ENCODE assay signal across 34 cellular contexts in the genomic region with DNA sequence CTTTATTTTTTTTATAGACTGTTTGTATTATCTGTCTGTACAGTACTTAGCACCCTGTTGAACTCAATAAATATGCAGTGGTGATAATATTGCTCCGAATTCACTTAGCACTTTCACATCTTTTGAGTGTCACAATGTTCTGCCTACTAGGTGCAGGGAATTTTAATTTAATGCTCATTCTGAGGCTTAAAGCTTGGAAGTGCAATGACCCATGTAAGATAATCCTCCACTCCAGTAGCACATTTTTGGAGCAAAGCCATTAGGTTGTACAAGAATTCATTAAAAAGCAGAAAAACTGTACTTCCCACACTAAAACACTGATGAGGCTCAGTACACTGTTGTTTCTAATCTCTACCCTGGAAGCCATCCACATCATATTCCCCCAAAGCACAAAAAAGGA.
"Had no signal": no experiment of that assay in that cellular context is flagged by ENCODE, and none has a peak within 500 bp of the region (broad histone marks: within the 10 kb centered on the region; RNA-seq: fewer than 3 reads in every experiment).

No MANE protein-coding gene starts in this region.

- H3K27me3 Mint-ChIP-seq: activated B cell treated with CpG ODN at 0.5 μM for 24 hours; activated CD4-positive, alpha-beta memory T cell treated with anti-CD3 and anti-CD28 coated beads for 36 hours; activated CD4-positive, alpha-beta T cell treated with anti-CD3 and anti-CD28 coated beads, Interleukin-2, amount 10 ng/mL, durations not matched to agents 24 days and 14 days; activated CD8-positive, alpha-beta T cell treated with anti-CD3 and anti-CD28 coated beads for 36 hours; activated naive CD8-positive, alpha-beta T cell treated with anti-CD3 and anti-CD28 coated beads for 36 hours; activated T-helper 17 cell treated with anti-CD3 and anti-CD28 coated beads, Interleukin-2, amount 50 U/mL, for 72 hours had no signal

- H3K27ac ChIP-seq: adrenal gland, brain microvascular endothelial cell, breast epithelium, VCaP had no signal

- H3K27ac Mint-ChIP-seq: activated B cell treated with CpG ODN at 0.5 μM for 24 hours; activated CD4-positive, alpha-beta memory T cell treated with anti-CD3 and anti-CD28 coated beads for 36 hours; activated CD4-positive, alpha-beta T cell treated with anti-CD3 and anti-CD28 coated beads, Interleukin-2, amount 10 ng/mL, durations not matched to agents 24 days and 14 days; activated CD8-positive, alpha-beta T cell treated with anti-CD3 and anti-CD28 coated beads for 36 hours; activated naive CD4-positive, alpha-beta T cell treated with anti-CD3 and anti-CD28 coated beads for 36 hours; activated naive CD4-positive, alpha-beta T cell treated with anti-CD3 and anti-CD28 coated beads, Interleukin-2, amount 50 U/mL, for 72 hours; activated naive CD8-positive, alpha-beta T cell treated with anti-CD3 and anti-CD28 coated beads for 36 hours; activated T-cell treated with anti-CD3 and anti-CD28 coated beads, Interleukin-2, amount 50 U/mL, for 72 hours; activated T-helper 1 cell treated with anti-CD3 and anti-CD28 coated beads, Interleukin-12 subunit alpha, Interleukin-12 subunit beta, Interleukin-2, Interleukin-4 antibody, amounts not matched to agents 30 ng/mL and 10 ng/mL and 1 ng/mL, durations not matched to agents 14 hours and 24 hours and 36 hours; activated T-helper 17 cell treated with anti-CD3 and anti-CD28 coated beads, Interleukin-2, amount 50 U/mL, for 72 hours; T-helper 1 cell treated with Interleukin-12 subunit alpha and Interleukin-12 subunit beta and Interleukin-4 antibody, amounts not matched to agents 30 μg/mL and 1 μg/mL, for 36 hours; T-helper 2 cell treated with Interferon-gamma antibody and Interleukin-4, amounts not matched to agents 5 μg/mL and 100 μg/mL, for 36 hours had no signal

- H3K4me3 Mint-ChIP-seq: activated B cell treated with CpG ODN at 0.5 μM for 24 hours; activated CD4-positive, alpha-beta memory T cell treated with anti-CD3 and anti-CD28 coated beads for 36 hours; activated CD4-positive, alpha-beta T cell treated with anti-CD3 and anti-CD28 coated beads, Interleukin-2, amount 10 ng/mL, durations not matched to agents 24 days and 14 days; activated CD8-positive, alpha-beta T cell treated with anti-CD3 and anti-CD28 coated beads for 36 hours; activated naive CD4-positive, alpha-beta T cell treated with anti-CD3 and anti-CD28 coated beads for 36 hours; activated naive CD8-positive, alpha-beta T cell treated with anti-CD3 and anti-CD28 coated beads for 36 hours; activated T-cell treated with anti-CD3 and anti-CD28 coated beads, Interleukin-2, amount 50 U/mL, for 4 hours; activated T-cell treated with anti-CD3 and anti-CD28 coated beads, Interleukin-2, amount 50 U/mL, for 72 hours; activated T-helper 1 cell treated with anti-CD3 and anti-CD28 coated beads, Interleukin-12 subunit alpha, Interleukin-12 subunit beta, Interleukin-2, Interleukin-4 antibody, amounts not matched to agents 30 ng/mL and 10 ng/mL and 1 ng/mL, durations not matched to agents 14 hours and 24 hours and 36 hours; activated T-helper 17 cell treated with anti-CD3 and anti-CD28 coated beads, Interleukin-2, amount 50 U/mL, for 72 hours; T-helper 1 cell treated with Interleukin-12 subunit alpha and Interleukin-12 subunit beta and Interleukin-4 antibody, amounts not matched to agents 30 μg/mL and 1 μg/mL, for 36 hours; T-helper 2 cell treated with Interferon-gamma antibody and Interleukin-4, amounts not matched to agents 5 μg/mL and 100 μg/mL, for 36 hours had no signal

- H3K9me3 Mint-ChIP-seq: activated B cell treated with CpG ODN at 0.5 μM for 24 hours; activated CD4-positive, alpha-beta T cell treated with anti-CD3 and anti-CD28 coated beads, Interleukin-2, amount 10 ng/mL, durations not matched to agents 24 days and 14 days; activated CD8-positive, alpha-beta T cell treated with anti-CD3 and anti-CD28 coated beads for 36 hours; activated naive CD4-positive, alpha-beta T cell treated with anti-CD3 and anti-CD28 coated beads for 36 hours; activated naive CD8-positive, alpha-beta T cell treated with anti-CD3 and anti-CD28 coated beads for 36 hours; activated T-helper 1 cell treated with anti-CD3 and anti-CD28 coated beads, Interleukin-12 subunit alpha, Interleukin-12 subunit beta, Interleukin-2, Interleukin-4 antibody, amounts not matched to agents 30 ng/mL and 10 ng/mL and 1 ng/mL, durations not matched to agents 14 hours and 24 hours and 36 hours; activated T-helper 17 cell treated with anti-CD3 and anti-CD28 coated beads, Interleukin-2, amount 50 U/mL, for 72 hours; T-helper 1 cell treated with Interleukin-12 subunit alpha and Interleukin-12 subunit beta and Interleukin-4 antibody, amounts not matched to agents 30 μg/mL and 1 μg/mL, for 36 hours; T-helper 2 cell treated with Interferon-gamma antibody and Interleukin-4, amounts not matched to agents 5 μg/mL and 100 μg/mL, for 36 hours had no signal

- H3K27me3 ChIP-seq: adrenal gland, brain microvascular endothelial cell, breast epithelium had no signal

- H3K4me1 Mint-ChIP-seq: activated B cell treated with CpG ODN at 0.5 μM for 24 hours; activated CD4-positive, alpha-beta T cell treated with anti-CD3 and anti-CD28 coated beads, Interleukin-2, amount 10 ng/mL, durations not matched to agents 24 days and 14 days; activated naive CD8-positive, alpha-beta T cell treated with anti-CD3 and anti-CD28 coated beads for 36 hours; activated T-helper 17 cell treated with anti-CD3 and anti-CD28 coated beads, Interleukin-2, amount 50 U/mL, for 72 hours had no signal

- H3K4me3 ChIP-seq: adrenal gland, breast epithelium had no signal

- DNase-seq: activated B cell treated with CpG ODN at 0.5 μM for 24 hours; activated CD4-positive, alpha-beta memory T cell treated with anti-CD3 and anti-CD28 coated beads for 36 hours; activated CD4-positive, alpha-beta T cell treated with anti-CD3 and anti-CD28 coated beads for 4 hours; activated CD4-positive, alpha-beta T cell treated with anti-CD3 and anti-CD28 coated beads, Interleukin-2, amount 10 ng/mL, durations not matched to agents 24 days and 14 days; activated CD4-positive, alpha-beta T cell treated with anti-CD3 and anti-CD28 coated beads, Interleukin-2, amount 50 U/mL, for 1 hour; activated CD4-positive, alpha-beta T cell treated with anti-CD3 and anti-CD28 coated beads, Interleukin-2, amount 50 U/mL, for 4 hours; activated CD4-positive, CD25-positive, alpha-beta regulatory T cell treated with anti-CD3 and anti-CD28 coated beads, Interleukin-2, amount 50 U/mL, for 72 hours; activated CD8-positive, alpha-beta memory T cell treated with anti-CD3 and anti-CD28 coated beads, Interleukin-2, amount 50 U/mL, for 4 hours; activated CD8-positive, alpha-beta T cell treated with anti-CD3 and anti-CD28 coated beads for 36 hours; activated effector memory CD4-positive, alpha-beta T cell treated with anti-CD3 and anti-CD28 coated beads, Interleukin-2, amount 50 U/mL, for 16 hours; activated gamma-delta T cell treated with Interleukin-2 at 50 U/mL for 16 hours; activated naive CD4-positive, alpha-beta T cell; activated naive CD4-positive, alpha-beta T cell treated with anti-CD3 and anti-CD28 coated beads for 36 hours; activated naive CD4-positive, alpha-beta T cell treated with anti-CD3 and anti-CD28 coated beads, Interleukin-2, amount 50 U/mL, for 16 hours; activated naive CD8-positive, alpha-beta T cell treated with anti-CD3 and anti-CD28 coated beads for 36 hours; activated T-cell treated with anti-CD3 and anti-CD28 coated beads for 4 hours; activated T-cell treated with anti-CD3 and anti-CD28 coated beads, Interleukin-2, amount 50 U/mL, for 1 hour; activated T-cell treated with anti-CD3 and anti-CD28 coated beads, Interleukin-2, amount 50 U/mL, for 4 hours; activated T-cell treated with anti-CD3 and anti-CD28 coated beads, Interleukin-2, amount 50 U/mL, for 72 hours; adrenal gland; amniotic stem cell; aorta; brain microvascular endothelial cell; central memory CD4-positive, alpha-beta T cell; T-helper 1 cell; T-helper 2 cell; T-helper 9 cell had no signal

- ATAC-seq: activated CD8-positive, alpha-beta T cell treated with anti-CD3 and anti-CD28 coated beads for 36 hours; activated naive CD4-positive, alpha-beta T cell treated with anti-CD3 and anti-CD28 coated beads, Interleukin-2, amount 50 U/mL, for 72 hours; activated T-cell treated with anti-CD3 and anti-CD28 coated beads, Interleukin-2, amount 50 U/mL, for 4 hours; activated T-cell treated with anti-CD3 and anti-CD28 coated beads, Interleukin-2, amount 50 U/mL, for 72 hours; activated T-helper 17 cell treated with anti-CD3 and anti-CD28 coated beads, Interleukin-2, amount 50 U/mL, for 72 hours had no signal

- H3K36me3 ChIP-seq: adrenal gland, brain microvascular endothelial cell, breast epithelium had no signal

- H3K9me3 ChIP-seq: adrenal gland, breast epithelium had no signal

- H3K4me1 ChIP-seq: adrenal gland, breast epithelium had no signal

- H3K36me3 Mint-ChIP-seq: activated CD4-positive, alpha-beta memory T cell treated with anti-CD3 and anti-CD28 coated beads for 36 hours; activated naive CD4-positive, alpha-beta T cell treated with anti-CD3 and anti-CD28 coated beads, Interleukin-2, amount 50 U/mL, for 72 hours; activated naive CD8-positive, alpha-beta T cell treated with anti-CD3 and anti-CD28 coated beads for 36 hours had no signal
